Comparison of ENCODE assay signal across 21 cellular contexts in genomic region chr1:158071106-158071505, GRCh38.
DNase-seq lines count a peak whose midpoint lies in the region; ATAC-seq and TF ChIP-seq lines count a peak whose summit lies in the region.
"Had no signal": no experiment of that assay in that cellular context is flagged by ENCODE, and none has a peak within 500 bp of the region (broad histone marks: within the 10 kb centered on the region; RNA-seq: fewer than 3 reads in every experiment).

No MANE protein-coding gene starts in this region.

- TF ChIP-seq EP300 in neural cell (conservative IDR thresholded peaks at IDR 0.05; ENCODE audit: poor library complexity, severe bottlenecking): peak; percentile 74

- TF ChIP-seq CTCF in A673 (conservative IDR thresholded peaks at IDR 0.05; ENCODE audit: low read depth, low read length) (no peak), RWPE1 (conservative IDR thresholded peaks at IDR 0.05; ENCODE audit: low read depth) (no peak), fibroblast of pulmonary artery (IDR thresholded peaks at IDR 0.05; ENCODE audit: low read length, missing control alignments) (no peak), neural cell (IDR thresholded peaks at IDR 0.05; ENCODE audit: poor library complexity, severe bottlenecking) (no peak)

- H3K9me3 ChIP-seq in A673 (ENCODE audit: low read depth, low read length, poor library complexity, severe bottlenecking) (no peaks in the 10 kb centered on the region), neural cell (ENCODE audit: low read length) (no peaks in the 10 kb centered on the region)
- H3K9me3 ChIP-seq: A549, psoas muscle had no signal

- H3K9me2 ChIP-seq in neural cell (ENCODE audit: insufficient read depth, low read length): no peaks in the 10 kb centered on the region

- peak overlapping the region; percentile 54 for H2AFZ ChIP-seq in neural cell (ENCODE audit: low read depth, low read length)

- H4K20me1 ChIP-seq in neural cell (ENCODE audit: insufficient read depth): no peaks in the 10 kb centered on the region

- H3K9ac ChIP-seq in neural cell (ENCODE audit: low read length): peak overlapping the region; percentile 69

- TF ChIP-seq RAD21 in neural cell (conservative IDR thresholded peaks at IDR 0.05): peak; percentile 36

- H3K4me2 ChIP-seq in neural cell (ENCODE audit: low read length): no peak overlapping the region
- H3K4me2 ChIP-seq: A549 had no signal

- H3F3A ChIP-seq in neural cell (ENCODE audit: insufficient read depth, low read length, poor library complexity, severe bottlenecking): no peaks in the 10 kb centered on the region

- peaks cover 55% of the 10 kb centered on the region for H3K4me1 ChIP-seq in A673 (ENCODE audit: insufficient read depth, low read length, poor library complexity, severe bottlenecking)
- H3K4me1 ChIP-seq: A549, psoas muscle had no signal

- intact Hi-C loops in A673 (cut with micrococcal nuclease; ENCODE audit: unreplicated experiment): no loop called here

- POLR2A ChIA-PET in A673 (lab: Charles Lee; ENCODE audit: low non-redundant PET): interaction anchor here (0.6 kb wide), 1 partner anchor 25 kb away, joined by 4 read pairs; no protein-coding TSS in a partner anchor
- POLR2A ChIA-PET in RWPE1 (lab: Yijun Ruan, JAX; ENCODE audit: low non-redundant PET): no interaction called here

- ATAC-seq in GM21825 (IDR thresholded peaks at IDR 0.05; ENCODE audit: unreplicated experiment): no peak
- ATAC-seq: A549; left ventricle myocardium superior; psoas muscle; stimulated activated naive B cell treated with anti-CD40 and anti-IgM and Interleukin-4, amounts not matched to agents 10 μg/mL and 1 μg/mL and 100 μg/mL, for 72 hours had no signal

- H3K4me3 ChIP-seq in A673 (ENCODE audit: low read depth, low read length, poor library complexity, severe bottlenecking) (no peak overlapping the region), fibroblast of pulmonary artery (replicated peaks; ENCODE audit: low read depth, low read length) (no peak overlapping the region), neural cell (ENCODE audit: low read length) (peak overlapping the region; percentile 26)
- H3K4me3 ChIP-seq: A549, psoas muscle had no signal

- H3K27ac ChIP-seq in A673 (ENCODE audit: low read depth, low read length, poor library complexity, severe bottlenecking) (peak overlapping the region; percentile 23), RWPE1 (peak overlapping the region; percentile 38), neural cell (ENCODE audit: low read length) (peak overlapping the region; percentile 92)
- H3K27ac ChIP-seq: psoas muscle had no signal

- no peaks in the 10 kb centered on the region for H3K27me3 ChIP-seq in A673 (replicated peaks; ENCODE audit: insufficient read depth, low read depth, low read length, poor library complexity)
- H3K27me3 ChIP-seq in neural cell (ENCODE audit: insufficient read depth, low read depth, low read length): no peaks in the 10 kb centered on the region

- DNase-seq in A673 (ENCODE audit: low spot score) (no peak), RWPE1 (ENCODE audit: low spot score) (no peak), fibroblast of pulmonary artery (ENCODE audit: low read depth) (peak; percentile 23), T-helper 1 cell (no peak)
- no peak for DNase-seq in effector CD8-positive, alpha-beta T cell (lab: John Stamatoyannopoulos, UW)
- no peak for DNase-seq in NK-92 treated with Interleukin-12 subunit alpha and Interleukin-12 subunit beta, amount 100 ng/mL, for 24 hours (lab: John Stamatoyannopoulos, UW)
- DNase-seq: activated CD4-positive, alpha-beta T cell treated with anti-CD3 and anti-CD28 coated beads, Interleukin-2, amount 50 U/mL, for 4 hours; activated naive CD4-positive, alpha-beta T cell treated with anti-CD3 and anti-CD28 coated beads, Interleukin-2, amount 10 ng/mL, durations not matched to agents 7 days and 5 days; activated T-cell treated with anti-CD3 and anti-CD28 coated beads, Interleukin-2, amount 50 U/mL, for 1 hour; CD8-positive, alpha-beta memory T cell; effector memory CD4-positive, alpha-beta T cell; left ventricle myocardium superior; NCI-H1436; NCI-H2171 treated with DMSO at 0.1 percent for 48 hours; psoas muscle; stimulated activated CD4-positive, alpha-beta T cell treated with anti-CD3 and anti-CD28 coated beads, Interleukin-12 subunit alpha, Interleukin-12 subunit beta, amount 100 ng/mL, for 4 hours; stimulated activated naive B cell treated with anti-CD40 and anti-IgM and Interleukin-4, amounts not matched to agents 10 μg/mL and 1 μg/mL and 100 μg/mL, for 72 hours; trophoblast cell had no signal

- CTCF ChIA-PET in A673 (lab: Charles Lee) (interaction anchor here (1.0 kb wide), 1 partner anchor 107 kb away, joined by 3 read pairs; no protein-coding TSS in a partner anchor), RWPE1 (lab: Yijun Ruan, JAX) (interaction anchor here (1.1 kb wide), 1 partner anchor 80 kb away, joined by 4 read pairs; no protein-coding TSS in a partner anchor)

- no TSS peak for BruUV-seq in A673 (replicated peaks; lab: Mats Ljungman, UMichigan)

- H3K36me3 ChIP-seq in A673 (ENCODE audit: insufficient read depth, low read length, poor library complexity, severe bottlenecking) (peaks cover 40% of the 10 kb centered on the region), neural cell (ENCODE audit: insufficient read depth, low read length) (no peaks in the 10 kb centered on the region)

- no peaks in the 10 kb centered on the region for H3K79me2 ChIP-seq in neural cell (replicated peaks; ENCODE audit: insufficient read depth, low read length)

TF ChIP-seq in neural cell, 6 proteins besides CTCF, POLR2A, EP300 and RAD21:
- TF ChIP-seq SMC3 (conservative IDR thresholded peaks at IDR 0.05; ENCODE audit: poor library complexity) (peak; percentile 44), POLR2AphosphoS5 (IDR thresholded peaks at IDR 0.05) (peak; percentile 88), EZH2 (IDR thresholded peaks at IDR 0.05; ENCODE audit: borderline replicate concordance, insufficient read depth, low read length, poor library complexity, severe bottlenecking) (no peak), MXI1 (conservative IDR thresholded peaks at IDR 0.05; ENCODE audit: poor library complexity, severe bottlenecking) (no peak), TAF1 (IDR thresholded peaks at IDR 0.05; ENCODE audit: low read depth) (peak; percentile 85)
- TF ChIP-seq, protein P1, sequence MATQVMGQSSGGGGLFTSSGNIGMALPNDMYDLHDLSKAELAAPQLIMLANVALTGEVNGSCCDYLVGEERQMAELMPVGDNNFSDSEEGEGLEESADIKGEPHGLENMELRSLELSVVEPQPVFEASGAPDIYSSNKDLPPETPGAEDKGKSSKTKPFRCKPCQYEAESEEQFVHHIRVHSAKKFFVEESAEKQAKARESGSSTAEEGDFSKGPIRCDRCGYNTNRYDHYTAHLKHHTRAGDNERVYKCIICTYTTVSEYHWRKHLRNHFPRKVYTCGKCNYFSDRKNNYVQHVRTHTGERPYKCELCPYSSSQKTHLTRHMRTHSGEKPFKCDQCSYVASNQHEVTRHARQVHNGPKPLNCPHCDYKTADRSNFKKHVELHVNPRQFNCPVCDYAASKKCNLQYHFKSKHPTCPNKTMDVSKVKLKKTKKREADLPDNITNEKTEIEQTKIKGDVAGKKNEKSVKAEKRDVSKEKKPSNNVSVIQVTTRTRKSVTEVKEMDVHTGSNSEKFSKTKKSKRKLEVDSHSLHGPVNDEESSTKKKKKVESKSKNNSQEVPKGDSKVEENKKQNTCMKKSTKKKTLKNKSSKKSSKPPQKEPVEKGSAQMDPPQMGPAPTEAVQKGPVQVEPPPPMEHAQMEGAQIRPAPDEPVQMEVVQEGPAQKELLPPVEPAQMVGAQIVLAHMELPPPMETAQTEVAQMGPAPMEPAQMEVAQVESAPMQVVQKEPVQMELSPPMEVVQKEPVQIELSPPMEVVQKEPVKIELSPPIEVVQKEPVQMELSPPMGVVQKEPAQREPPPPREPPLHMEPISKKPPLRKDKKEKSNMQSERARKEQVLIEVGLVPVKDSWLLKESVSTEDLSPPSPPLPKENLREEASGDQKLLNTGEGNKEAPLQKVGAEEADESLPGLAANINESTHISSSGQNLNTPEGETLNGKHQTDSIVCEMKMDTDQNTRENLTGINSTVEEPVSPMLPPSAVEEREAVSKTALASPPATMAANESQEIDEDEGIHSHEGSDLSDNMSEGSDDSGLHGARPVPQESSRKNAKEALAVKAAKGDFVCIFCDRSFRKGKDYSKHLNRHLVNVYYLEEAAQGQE (IDR thresholded peaks at IDR 0.05; ENCODE audit: borderline replicate concordance): peak; percentile 91

Comparison
In these comparisons a context has a peak if more than half of its experiments do, and no peak if none do; other contexts are left out.
1. H3K27ac ChIP-seq: peak in every context shown above with its lines; median percentile 92 in neural cell; 38 in RWPE1; 23 in A673.